ENCODE assay signal across 1 cellular context in the genomic region with DNA sequence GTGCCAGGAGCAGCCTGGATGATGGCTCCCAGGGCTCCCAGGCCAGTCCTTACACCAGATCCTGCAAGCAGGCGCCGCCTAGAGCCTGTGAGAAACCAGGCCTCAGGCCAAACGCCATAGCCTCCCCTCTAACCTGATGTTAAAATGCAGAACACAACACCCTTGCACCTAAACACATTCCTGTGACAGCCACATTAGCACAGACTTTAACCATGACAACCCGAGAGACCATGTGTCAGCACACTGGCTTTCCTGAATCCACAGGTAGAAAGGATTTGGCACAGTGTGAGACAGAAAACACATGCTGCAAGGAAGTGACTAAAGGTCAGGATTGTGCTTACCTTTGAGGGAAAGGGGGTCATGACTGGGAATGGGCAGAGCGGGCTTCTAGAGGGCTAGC.
TF ChIP-seq lines count a peak whose summit lies in the region.

No MANE protein-coding gene starts in this region.

TF ChIP-seq in HepG2, 621 proteins besides CTCF, POLR2A, EP300 and RAD21 (continued from another document and continues in another):
- TF ChIP-seq, protein P1, sequence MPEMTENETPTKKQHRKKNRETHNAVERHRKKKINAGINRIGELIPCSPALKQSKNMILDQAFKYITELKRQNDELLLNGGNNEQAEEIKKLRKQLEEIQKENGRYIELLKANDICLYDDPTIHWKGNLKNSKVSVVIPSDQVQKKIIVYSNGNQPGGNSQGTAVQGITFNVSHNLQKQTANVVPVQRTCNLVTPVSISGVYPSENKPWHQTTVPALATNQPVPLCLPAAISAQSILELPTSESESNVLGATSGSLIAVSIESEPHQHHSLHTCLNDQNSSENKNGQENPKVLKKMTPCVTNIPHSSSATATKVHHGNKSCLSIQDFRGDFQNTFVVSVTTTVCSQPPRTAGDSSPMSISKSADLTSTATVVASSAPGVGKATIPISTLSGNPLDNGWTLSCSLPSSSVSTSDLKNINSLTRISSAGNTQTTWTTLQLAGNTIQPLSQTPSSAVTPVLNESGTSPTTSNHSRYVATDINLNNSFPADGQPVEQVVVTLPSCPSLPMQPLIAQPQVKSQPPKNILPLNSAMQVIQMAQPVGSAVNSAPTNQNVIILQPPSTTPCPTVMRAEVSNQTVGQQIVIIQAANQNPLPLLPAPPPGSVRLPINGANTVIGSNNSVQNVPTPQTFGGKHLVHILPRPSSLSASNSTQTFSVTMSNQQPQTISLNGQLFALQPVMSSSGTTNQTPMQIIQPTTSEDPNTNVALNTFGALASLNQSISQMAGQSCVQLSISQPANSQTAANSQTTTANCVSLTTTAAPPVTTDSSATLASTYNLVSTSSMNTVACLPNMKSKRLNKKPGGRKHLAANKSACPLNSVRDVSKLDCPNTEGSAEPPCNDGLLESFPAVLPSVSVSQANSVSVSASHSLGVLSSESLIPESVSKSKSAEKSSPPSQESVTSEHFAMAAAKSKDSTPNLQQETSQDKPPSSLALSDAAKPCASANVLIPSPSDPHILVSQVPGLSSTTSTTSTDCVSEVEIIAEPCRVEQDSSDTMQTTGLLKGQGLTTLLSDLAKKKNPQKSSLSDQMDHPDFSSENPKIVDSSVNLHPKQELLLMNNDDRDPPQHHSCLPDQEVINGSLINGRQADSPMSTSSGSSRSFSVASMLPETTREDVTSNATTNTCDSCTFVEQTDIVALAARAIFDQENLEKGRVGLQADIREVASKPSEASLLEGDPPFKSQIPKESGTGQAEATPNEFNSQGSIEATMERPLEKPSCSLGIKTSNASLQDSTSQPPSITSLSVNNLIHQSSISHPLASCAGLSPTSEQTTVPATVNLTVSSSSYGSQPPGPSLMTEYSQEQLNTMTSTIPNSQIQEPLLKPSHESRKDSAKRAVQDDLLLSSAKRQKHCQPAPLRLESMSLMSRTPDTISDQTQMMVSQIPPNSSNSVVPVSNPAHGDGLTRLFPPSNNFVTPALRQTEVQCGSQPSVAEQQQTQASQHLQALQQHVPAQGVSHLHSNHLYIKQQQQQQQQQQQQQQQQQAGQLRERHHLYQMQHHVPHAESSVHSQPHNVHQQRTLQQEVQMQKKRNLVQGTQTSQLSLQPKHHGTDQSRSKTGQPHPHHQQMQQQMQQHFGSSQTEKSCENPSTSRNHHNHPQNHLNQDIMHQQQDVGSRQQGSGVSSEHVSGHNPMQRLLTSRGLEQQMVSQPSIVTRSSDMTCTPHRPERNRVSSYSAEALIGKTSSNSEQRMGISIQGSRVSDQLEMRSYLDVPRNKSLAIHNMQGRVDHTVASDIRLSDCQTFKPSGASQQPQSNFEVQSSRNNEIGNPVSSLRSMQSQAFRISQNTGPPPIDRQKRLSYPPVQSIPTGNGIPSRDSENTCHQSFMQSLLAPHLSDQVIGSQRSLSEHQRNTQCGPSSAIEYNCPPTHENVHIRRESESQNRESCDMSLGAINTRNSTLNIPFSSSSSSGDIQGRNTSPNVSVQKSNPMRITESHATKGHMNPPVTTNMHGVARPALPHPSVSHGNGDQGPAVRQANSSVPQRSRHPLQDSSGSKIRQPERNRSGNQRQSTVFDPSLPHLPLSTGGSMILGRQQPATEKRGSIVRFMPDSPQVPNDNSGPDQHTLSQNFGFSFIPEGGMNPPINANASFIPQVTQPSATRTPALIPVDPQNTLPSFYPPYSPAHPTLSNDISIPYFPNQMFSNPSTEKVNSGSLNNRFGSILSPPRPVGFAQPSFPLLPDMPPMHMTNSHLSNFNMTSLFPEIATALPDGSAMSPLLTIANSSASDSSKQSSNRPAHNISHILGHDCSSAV (CRISPR knock-in tag; IDR thresholded peaks at IDR 0.05; ENCODE audit: borderline replicate concordance) = no peak
- TF ChIP-seq CAMTA2 (CRISPR knock-in tag; IDR thresholded peaks at IDR 0.05; ENCODE audit: borderline replicate concordance) = no peak
- TF ChIP-seq PAWR (CRISPR knock-in tag; IDR thresholded peaks at IDR 0.05; ENCODE audit: borderline replicate concordance) = no peak
- TF ChIP-seq ZNF546 (CRISPR knock-in tag; conservative IDR thresholded peaks at IDR 0.05) = no peak
- no peak for TF ChIP-seq SIX1 (CRISPR knock-in tag; IDR thresholded peaks at IDR 0.05; ENCODE audit: borderline replicate concordance)
- TF ChIP-seq MYNN (CRISPR knock-in tag; IDR thresholded peaks at IDR 0.05; ENCODE audit: low read depth) = no peak
- peak; percentile 72 for TF ChIP-seq GATAD2A (CRISPR knock-in tag; IDR thresholded peaks at IDR 0.05)
- TF ChIP-seq LCORL (IDR thresholded peaks at IDR 0.05) = no peak
- TF ChIP-seq LCORL (CRISPR knock-in tag; IDR thresholded peaks at IDR 0.05) = no peak
- TF ChIP-seq ZFP37 (CRISPR knock-in tag; IDR thresholded peaks at IDR 0.05; ENCODE audit: borderline replicate concordance) = no peak
- TF ChIP-seq BRD4 (CRISPR knock-in tag; IDR thresholded peaks at IDR 0.05) = no peak
- TF ChIP-seq FOXK2 (IDR thresholded peaks at IDR 0.05) = no peak
- no peak for TF ChIP-seq MAFG (CRISPR knock-in tag; IDR thresholded peaks at IDR 0.05)
- TF ChIP-seq ZFX (CRISPR knock-in tag; IDR thresholded peaks at IDR 0.05; ENCODE audit: low read depth) = peak; percentile 19; the same call in 1 of the 2 replicates
- TF ChIP-seq ZBTB43 (CRISPR knock-in tag; conservative IDR thresholded peaks at IDR 0.05) = no peak
- TF ChIP-seq ZNF569 (CRISPR knock-in tag; IDR thresholded peaks at IDR 0.05; ENCODE audit: borderline replicate concordance) = no peak
- no peak for TF ChIP-seq EHMT2 (IDR thresholded peaks at IDR 0.05; ENCODE audit: borderline replicate concordance, low read depth, low read length)
- TF ChIP-seq NFRKB (IDR thresholded peaks at IDR 0.05) = no peak
- TF ChIP-seq, protein P2, sequence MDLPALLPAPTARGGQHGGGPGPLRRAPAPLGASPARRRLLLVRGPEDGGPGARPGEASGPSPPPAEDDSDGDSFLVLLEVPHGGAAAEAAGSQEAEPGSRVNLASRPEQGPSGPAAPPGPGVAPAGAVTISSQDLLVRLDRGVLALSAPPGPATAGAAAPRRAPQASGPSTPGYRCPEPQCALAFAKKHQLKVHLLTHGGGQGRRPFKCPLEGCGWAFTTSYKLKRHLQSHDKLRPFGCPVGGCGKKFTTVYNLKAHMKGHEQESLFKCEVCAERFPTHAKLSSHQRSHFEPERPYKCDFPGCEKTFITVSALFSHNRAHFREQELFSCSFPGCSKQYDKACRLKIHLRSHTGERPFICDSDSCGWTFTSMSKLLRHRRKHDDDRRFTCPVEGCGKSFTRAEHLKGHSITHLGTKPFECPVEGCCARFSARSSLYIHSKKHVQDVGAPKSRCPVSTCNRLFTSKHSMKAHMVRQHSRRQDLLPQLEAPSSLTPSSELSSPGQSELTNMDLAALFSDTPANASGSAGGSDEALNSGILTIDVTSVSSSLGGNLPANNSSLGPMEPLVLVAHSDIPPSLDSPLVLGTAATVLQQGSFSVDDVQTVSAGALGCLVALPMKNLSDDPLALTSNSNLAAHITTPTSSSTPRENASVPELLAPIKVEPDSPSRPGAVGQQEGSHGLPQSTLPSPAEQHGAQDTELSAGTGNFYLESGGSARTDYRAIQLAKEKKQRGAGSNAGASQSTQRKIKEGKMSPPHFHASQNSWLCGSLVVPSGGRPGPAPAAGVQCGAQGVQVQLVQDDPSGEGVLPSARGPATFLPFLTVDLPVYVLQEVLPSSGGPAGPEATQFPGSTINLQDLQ (CRISPR knock-in tag; IDR thresholded peaks at IDR 0.05) = no peak
- no peak for TF ChIP-seq HCFC1 (IDR thresholded peaks at IDR 0.05; ENCODE audit: low read depth, low read length)
- TF ChIP-seq SMARCC2 (IDR thresholded peaks at IDR 0.05) = no peak
- no peak for TF ChIP-seq ZNF276 (CRISPR knock-in tag; IDR thresholded peaks at IDR 0.05; ENCODE audit: low read depth)
- TF ChIP-seq GTF2F1 (IDR thresholded peaks at IDR 0.05; ENCODE audit: low read length) = no peak
- no peak for TF ChIP-seq ZBTB46 (CRISPR knock-in tag; IDR thresholded peaks at IDR 0.05; ENCODE audit: borderline replicate concordance)
- TF ChIP-seq ELF3 (CRISPR knock-in tag; IDR thresholded peaks at IDR 0.05) = peak; percentile 68; the same call in 1 of the 2 replicates
- no peak for TF ChIP-seq ZNF562 (CRISPR knock-in tag; IDR thresholded peaks at IDR 0.05; ENCODE audit: borderline replicate concordance)
- no peak for TF ChIP-seq ZNF432 (CRISPR knock-in tag; IDR thresholded peaks at IDR 0.05; ENCODE audit: borderline replicate concordance)
- TF ChIP-seq ZMYM3 (CRISPR knock-in tag; IDR thresholded peaks at IDR 0.05) = peak; percentile 73
- TF ChIP-seq ZNF530 (CRISPR knock-in tag; IDR thresholded peaks at IDR 0.05; ENCODE audit: low read depth) = no peak
- TF ChIP-seq ATF4 (CRISPR knock-in tag; IDR thresholded peaks at IDR 0.05) = no peak
- no peak for TF ChIP-seq ZNF709 (CRISPR knock-in tag; IDR thresholded peaks at IDR 0.05)
- peak; percentile 42; the same call in 1 of the 2 replicates for TF ChIP-seq ZNF331 (CRISPR knock-in tag; IDR thresholded peaks at IDR 0.05)
- no peak for TF ChIP-seq ZNF605 (CRISPR knock-in tag; IDR thresholded peaks at IDR 0.05)
- TF ChIP-seq, protein P3, sequence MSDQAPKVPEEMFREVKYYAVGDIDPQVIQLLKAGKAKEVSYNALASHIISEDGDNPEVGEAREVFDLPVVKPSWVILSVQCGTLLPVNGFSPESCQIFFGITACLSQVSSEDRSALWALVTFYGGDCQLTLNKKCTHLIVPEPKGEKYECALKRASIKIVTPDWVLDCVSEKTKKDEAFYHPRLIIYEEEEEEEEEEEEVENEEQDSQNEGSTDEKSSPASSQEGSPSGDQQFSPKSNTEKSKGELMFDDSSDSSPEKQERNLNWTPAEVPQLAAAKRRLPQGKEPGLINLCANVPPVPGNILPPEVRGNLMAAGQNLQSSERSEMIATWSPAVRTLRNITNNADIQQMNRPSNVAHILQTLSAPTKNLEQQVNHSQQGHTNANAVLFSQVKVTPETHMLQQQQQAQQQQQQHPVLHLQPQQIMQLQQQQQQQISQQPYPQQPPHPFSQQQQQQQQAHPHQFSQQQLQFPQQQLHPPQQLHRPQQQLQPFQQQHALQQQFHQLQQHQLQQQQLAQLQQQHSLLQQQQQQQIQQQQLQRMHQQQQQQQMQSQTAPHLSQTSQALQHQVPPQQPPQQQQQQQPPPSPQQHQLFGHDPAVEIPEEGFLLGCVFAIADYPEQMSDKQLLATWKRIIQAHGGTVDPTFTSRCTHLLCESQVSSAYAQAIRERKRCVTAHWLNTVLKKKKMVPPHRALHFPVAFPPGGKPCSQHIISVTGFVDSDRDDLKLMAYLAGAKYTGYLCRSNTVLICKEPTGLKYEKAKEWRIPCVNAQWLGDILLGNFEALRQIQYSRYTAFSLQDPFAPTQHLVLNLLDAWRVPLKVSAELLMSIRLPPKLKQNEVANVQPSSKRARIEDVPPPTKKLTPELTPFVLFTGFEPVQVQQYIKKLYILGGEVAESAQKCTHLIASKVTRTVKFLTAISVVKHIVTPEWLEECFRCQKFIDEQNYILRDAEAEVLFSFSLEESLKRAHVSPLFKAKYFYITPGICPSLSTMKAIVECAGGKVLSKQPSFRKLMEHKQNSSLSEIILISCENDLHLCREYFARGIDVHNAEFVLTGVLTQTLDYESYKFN (CRISPR knock-in tag; conservative IDR thresholded peaks at IDR 0.05) = peak; percentile 46
- no peak for TF ChIP-seq SRSF1 (optimal IDR thresholded peaks at IDR 0.05; ENCODE audit: low read depth, low read length)
- 0 out of 2 replicates have a peak, but pooled peaks have one; percentile 14 for TF ChIP-seq THAP11 (CRISPR knock-in tag; IDR thresholded peaks at IDR 0.05)
- no peak for TF ChIP-seq ZNF547 (CRISPR knock-in tag; IDR thresholded peaks at IDR 0.05)
- no peak for TF ChIP-seq CBX2 (IDR thresholded peaks at IDR 0.05; ENCODE audit: low read depth, low read length)
- no peak for TF ChIP-seq CBX2 (CRISPR knock-in tag; IDR thresholded peaks at IDR 0.05; ENCODE audit: low read depth)
